28 cellular contexts compared by ENCODE assay signal in the genomic region with DNA sequence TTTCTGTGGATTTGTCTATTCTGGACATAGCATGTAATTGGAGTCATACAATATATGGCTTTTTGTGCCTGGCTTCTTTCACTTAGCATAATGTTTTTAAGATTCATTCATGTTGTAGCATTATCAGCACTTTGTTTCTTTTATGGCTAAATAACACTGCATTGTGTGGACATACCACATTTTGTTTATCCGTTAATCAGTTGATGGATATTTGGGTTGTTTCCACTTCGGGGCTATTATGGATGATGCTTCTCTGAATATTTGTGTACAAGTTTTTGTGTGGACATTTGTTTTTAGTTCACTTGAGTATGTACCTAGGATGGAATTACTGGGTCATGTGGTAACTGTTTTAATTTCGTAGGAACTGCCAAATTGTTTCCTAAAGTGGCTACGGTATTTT.
"Had no signal": no experiment of that assay in that cellular context is flagged by ENCODE, and none has a peak within 500 bp of the region (broad histone marks: within the 10 kb centered on the region; RNA-seq: fewer than 3 reads in every experiment).

No MANE protein-coding gene starts in this region.

- H3K4me2 ChIP-seq: hepatocyte, smooth muscle cell had no signal

- ATAC-seq: activated CD4-positive, alpha-beta T cell treated with anti-CD3 and anti-CD28 coated beads for 36 hours; activated T-cell treated with anti-CD3 and anti-CD28 coated beads, Interleukin-2, amount 50 U/mL, for 72 hours; gastroesophageal sphincter; left cardiac atrium; left ventricle myocardium superior; stimulated activated memory B cell treated with anti-CD40 and anti-IgM and Interleukin-4, amounts not matched to agents 10 μg/mL and 1 μg/mL and 100 μg/mL, for 72 hours had no signal

- H3K27ac ChIP-seq: adrenal gland, brain microvascular endothelial cell, coronary artery, dorsolateral prefrontal cortex, gastroesophageal sphincter, hepatocyte, neutrophil, sigmoid colon, suprapubic skin, tibial artery had no signal

- H3K36me3 ChIP-seq: adrenal gland, brain microvascular endothelial cell, gastroesophageal sphincter, neutrophil, sigmoid colon, suprapubic skin, tibial artery had no signal

- H3K27me3 ChIP-seq: adrenal gland, brain microvascular endothelial cell, dorsolateral prefrontal cortex, gastroesophageal sphincter, hepatocyte, neutrophil, sigmoid colon, suprapubic skin, tibial artery had no signal

- H3K4me3 ChIP-seq: adrenal gland, coronary artery, dorsolateral prefrontal cortex, gastroesophageal sphincter, hepatocyte, sigmoid colon, smooth muscle cell, suprapubic skin, tibial artery had no signal

- H3K9me3 ChIP-seq: adrenal gland, gastroesophageal sphincter, neutrophil, sigmoid colon, suprapubic skin, tibial artery had no signal

- H2AFZ ChIP-seq: hepatocyte had no signal

- DNase-seq: activated CD4-positive, alpha-beta T cell treated with anti-CD3 and anti-CD28 coated beads for 36 hours; activated CD4-positive, alpha-beta T cell treated with anti-CD3 and anti-CD28 coated beads, Interleukin-2, amount 50 U/mL, for 4 hours; activated CD4-positive, CD25-positive, alpha-beta regulatory T cell; activated naive CD4-positive, alpha-beta T cell treated with Interleukin-2 at 50 U/mL for 16 hours; activated naive CD8-positive, alpha-beta T cell treated with anti-CD3 and anti-CD28 coated beads for 36 hours; activated T-cell treated with anti-CD3 and anti-CD28 coated beads for 4 hours; activated T-cell treated with anti-CD3 and anti-CD28 coated beads, Interleukin-2, amount 50 U/mL, for 72 hours; adrenal gland; aorta; brain microvascular endothelial cell; dorsolateral prefrontal cortex; effector memory CD4-positive, alpha-beta T cell; islet precursor cell; left cardiac atrium; left ventricle myocardium superior; retina; sigmoid colon; stimulated activated CD4-positive, alpha-beta T cell treated with anti-CD3 and anti-CD28 coated beads, Interleukin-1b, Interleukin-23, amount 100 ng/mL, for 48 hours; stimulated activated CD4-positive, alpha-beta T cell treated with anti-CD3 and anti-CD28 coated beads, Interleukin-4, amount 100 ng/mL, for 4 hours; stimulated activated CD8-positive, alpha-beta memory T cell treated with anti-CD3 and anti-CD28 coated beads, Interleukin-4, amount 100 ng/mL, for 48 hours; tibial artery had no signal
